13 cellular contexts compared by ENCODE assay signal in genomic region chr10:129541208-129541607, GRCh38.
"Had no signal": no experiment of that assay in that cellular context is flagged by ENCODE, and none has a peak within 500 bp of the region (broad histone marks: within the 10 kb centered on the region; RNA-seq: fewer than 3 reads in every experiment).

No MANE protein-coding gene starts in this region.

- H3K9me3 ChIP-seq: heart left ventricle, left lung, tibial artery had no signal

- FAIRE-seq: endometrium had no signal

- H3K4me3 ChIP-seq: heart left ventricle, left lung, smooth muscle cell, tibial artery had no signal

- DNase-seq: activated CD4-positive, alpha-beta memory T cell treated with anti-CD3 and anti-CD28 coated beads, Interleukin-2, amount 10 ng/mL, durations not matched to agents 7 days and 5 days; activated gamma-delta T cell; activated naive CD8-positive, alpha-beta T cell treated with anti-CD3 and anti-CD28 coated beads, Interleukin-2, amount 10 ng/mL, durations not matched to agents 7 days and 5 days; activated T-cell treated with anti-CD3 and anti-CD28 coated beads, Interleukin-2, amount 50 U/mL, for 48 hours; aorta; foreskin melanocyte; islet precursor cell; SW 1271; tibial artery had no signal

- H3K27me3 ChIP-seq: heart left ventricle, left lung, tibial artery had no signal

- H3K27ac ChIP-seq: heart left ventricle, left lung, tibial artery had no signal
